In genomic region chr17:34763727-34764665, GRCh38 we compare ENCODE assay signal across 23 cellular contexts.
DNase-seq lines count a peak whose midpoint lies in the region; ATAC-seq, FAIRE-seq and TF ChIP-seq lines count a peak whose summit lies in the region.
"Had no signal": no experiment of that assay in that cellular context is flagged by ENCODE, and none has a peak within 500 bp of the region (broad histone marks: within the 10 kb centered on the region; RNA-seq: fewer than 3 reads in every experiment).

No MANE protein-coding gene starts in this region.

- in situ Hi-C loops in ACHN (cut with HindIII; ENCODE audit: low pct_ligation_motif_present, low pct_unique_long_range_greater_than_20kb, low sequenced_read_pairs), result no loop called here

- no peak for ATAC-seq in stimulated activated naive B cell treated with anti-CD40 and anti-IgM and Interleukin-4, amounts not matched to agents 10 μg/mL and 1 μg/mL and 100 μg/mL, for 72 hours (replicated peaks)
- ATAC-seq: left colon; naive thymus-derived CD4-positive, alpha-beta T cell; pancreas; right lobe of liver; T-helper 17 cell had no signal

- no peak overlapping the region for H3K27ac Mint-ChIP-seq in stimulated activated naive B cell treated with anti-CD40 and anti-IgM and Interleukin-4, amounts not matched to agents 10 μg/mL and 1 μg/mL and 100 μg/mL, for 72 hours
- H3K27ac Mint-ChIP-seq: activated naive CD8-positive, alpha-beta T cell; memory B cell; naive thymus-derived CD4-positive, alpha-beta T cell; T-helper 17 cell had no signal

- no peaks in the 10 kb centered on the region for H3K9me3 ChIP-seq in WERI-Rb-1 (ENCODE audit: severe bottlenecking)
- H3K9me3 ChIP-seq: BLaER1 treated with 17β-estradiol and CSF1 and Interleukin-3, amounts not matched to agents 10 nM and 100 nM; pancreas; right lobe of liver; upper lobe of left lung had no signal

- no peak overlapping the region for H3K27ac ChIP-seq in WERI-Rb-1
- H3K27ac ChIP-seq: BLaER1 treated with 17β-estradiol and CSF1 and Interleukin-3, amounts not matched to agents 10 nM and 100 nM; pancreas; right lobe of liver; upper lobe of left lung had no signal

- no peak for TF ChIP-seq POLR2A in H54 (IDR thresholded peaks at IDR 0.05; ENCODE audit: low read depth, low read length)

- H3K9me3 Mint-ChIP-seq in stimulated activated naive B cell treated with anti-CD40 and anti-IgM and Interleukin-4, amounts not matched to agents 10 μg/mL and 1 μg/mL and 100 μg/mL, for 72 hours, result no peaks in the 10 kb centered on the region
- H3K9me3 Mint-ChIP-seq: memory B cell had no signal

- TF ChIP-seq CTCF in WERI-Rb-1 (IDR thresholded peaks at IDR 0.05; ENCODE audit: low read depth, low read length), result no peak

- H3K27me3 ChIP-seq in WERI-Rb-1 (ENCODE audit: insufficient read depth, low read depth, severe bottlenecking), result no peaks in the 10 kb centered on the region
- H3K27me3 ChIP-seq: BLaER1 treated with 17β-estradiol and CSF1 and Interleukin-3, amounts not matched to agents 10 nM and 100 nM; pancreas; right lobe of liver; upper lobe of left lung had no signal

- H3K4me3 ChIP-seq in WERI-Rb-1 (ENCODE audit: low read depth, low read length), result no peak overlapping the region
- H3K4me3 ChIP-seq: BLaER1 treated with 17β-estradiol and CSF1 and Interleukin-3, amounts not matched to agents 10 nM and 100 nM; pancreas; right lobe of liver; upper lobe of left lung had no signal

- H3K4me1 Mint-ChIP-seq in stimulated activated naive B cell treated with anti-CD40 and anti-IgM and Interleukin-4, amounts not matched to agents 10 μg/mL and 1 μg/mL and 100 μg/mL, for 72 hours, result peaks cover 0 to 2% of the 10 kb centered on the region in 2 donors
- H3K4me1 Mint-ChIP-seq: memory B cell had no signal

- H3K4me3 Mint-ChIP-seq in stimulated activated naive B cell treated with anti-CD40 and anti-IgM and Interleukin-4, amounts not matched to agents 10 μg/mL and 1 μg/mL and 100 μg/mL, for 72 hours, result no peak overlapping the region
- H3K4me3 Mint-ChIP-seq: activated naive CD8-positive, alpha-beta T cell; memory B cell; naive thymus-derived CD4-positive, alpha-beta T cell; T-helper 17 cell had no signal

- FAIRE-seq in H54 (lab: Jason Lieb, UNC), result no peak
- FAIRE-seq: astrocyte, pancreas had no signal

- H3K36me3 ChIP-seq in WERI-Rb-1, result no peaks in the 10 kb centered on the region
- H3K36me3 ChIP-seq: BLaER1 treated with 17β-estradiol and CSF1 and Interleukin-3, amounts not matched to agents 10 nM and 100 nM; pancreas; right lobe of liver; upper lobe of left lung had no signal

- DNase-seq in ACHN, result peak; percentile 68
- DNase-seq in H54 (ENCODE audit: insufficient read length, low spot score), result peak; percentile 38
- peak; percentile 46 for DNase-seq in WERI-Rb-1
- DNase-seq in kidney tubule cell (ENCODE audit: low spot score), result peak; percentile 51
- DNase-seq in central memory CD4-positive, alpha-beta T cell, result no peak
- DNase-seq in NCI-H1092 (lab: John Stamatoyannopoulos, UW), result no peak
- DNase-seq in stimulated activated naive B cell treated with anti-CD40 and anti-IgM and Interleukin-4, amounts not matched to agents 10 μg/mL and 1 μg/mL and 100 μg/mL, for 72 hours, result no peak
- no peak for DNase-seq in effector CD8-positive, alpha-beta T cell (lab: John Stamatoyannopoulos, UW)
- DNase-seq: activated CD4-positive, alpha-beta T cell treated with anti-CD3 and anti-CD28 coated beads, Interleukin-2, amount 50 U/mL, for 1 hour; glutamatergic neuron; left colon; naive thymus-derived CD4-positive, alpha-beta T cell; NCI-H1694 treated with DMSO at 0.1 percent for 48 hours; pancreas; SIG-M5; stimulated activated CD8-positive, alpha-beta memory T cell treated with anti-CD3 and anti-CD28 coated beads, Interleukin-4, amount 100 ng/mL, for 48 hours; T-helper 17 cell had no signal

- no peaks in the 10 kb centered on the region for H3K36me3 Mint-ChIP-seq in stimulated activated naive B cell treated with anti-CD40 and anti-IgM and Interleukin-4, amounts not matched to agents 10 μg/mL and 1 μg/mL and 100 μg/mL, for 72 hours
- H3K36me3 Mint-ChIP-seq: activated naive CD8-positive, alpha-beta T cell; memory B cell had no signal

- H3K27me3 Mint-ChIP-seq in stimulated activated naive B cell treated with anti-CD40 and anti-IgM and Interleukin-4, amounts not matched to agents 10 μg/mL and 1 μg/mL and 100 μg/mL, for 72 hours, result peaks cover 15 to 37% of the 10 kb centered on the region in 2 donors

Comparison
In these comparisons a context has a peak if more than half of its experiments do, and no peak if none do; other contexts are left out.
1. DNase-seq: peak in ACHN (single experiment), H54 (single experiment), WERI-Rb-1 (single experiment) and kidney tubule cell (single experiment); none in central memory CD4-positive, alpha-beta T cell (single experiment), NCI-H1092 (single experiment), stimulated activated naive B cell treated with anti-CD40 and anti-IgM and Interleukin-4, amounts not matched to agents 10 μg/mL and 1 μg/mL and 100 μg/mL, for 72 hours (single experiment) and effector CD8-positive, alpha-beta T cell (single experiment).